Comparison of ENCODE assay signal across 33 cellular contexts in the genomic region with DNA sequence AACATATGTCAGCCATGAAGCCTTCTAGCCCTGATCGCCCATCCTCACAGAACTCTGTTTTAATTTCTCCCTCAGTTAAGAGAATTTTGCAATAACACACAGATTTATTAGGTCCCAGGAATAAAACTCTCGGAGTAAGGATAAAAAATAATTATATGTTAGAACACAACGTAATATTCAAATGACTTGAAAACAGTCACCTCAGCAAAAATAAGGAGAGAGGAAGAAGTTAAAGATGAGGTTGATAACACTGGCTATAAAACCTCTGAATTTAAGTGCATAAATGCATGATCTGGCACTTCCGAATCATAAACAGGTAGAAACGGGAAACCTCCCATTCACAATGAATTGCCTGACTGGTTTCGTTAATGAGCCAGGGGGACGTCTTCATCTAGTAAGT.
"Had no signal": no experiment of that assay in that cellular context is flagged by ENCODE, and none has a peak within 500 bp of the region (broad histone marks: within the 10 kb centered on the region; RNA-seq: fewer than 3 reads in every experiment).

No MANE protein-coding gene starts in this region.

- H3K27ac Mint-ChIP-seq: activated CD4-positive, alpha-beta memory T cell treated with anti-CD3 and anti-CD28 coated beads for 36 hours; activated CD4-positive, alpha-beta T cell treated with anti-CD3 and anti-CD28 coated beads for 36 hours; activated CD4-positive, alpha-beta T cell treated with anti-CD3 and anti-CD28 coated beads, Interleukin-2, amount 10 ng/mL, durations not matched to agents 24 days and 14 days; activated CD8-positive, alpha-beta memory T cell treated with anti-CD3 and anti-CD28 coated beads, Interleukin-2, amount 10 ng/mL, durations not matched to agents 7 days and 5 days; activated CD8-positive, alpha-beta T cell treated with anti-CD3 and anti-CD28 coated beads, Interleukin-2, amount 10 ng/mL, durations not matched to agents 7 days and 5 days; activated naive CD4-positive, alpha-beta T cell treated with anti-CD3 and anti-CD28 coated beads for 36 hours; activated naive CD4-positive, alpha-beta T cell treated with anti-CD3 and anti-CD28 coated beads, Interleukin-2, amount 50 U/mL, for 24 hours; activated naive CD8-positive, alpha-beta T cell treated with anti-CD3 and anti-CD28 coated beads, Interleukin-2, amount 10 ng/mL, durations not matched to agents 7 days and 5 days; activated T-helper 1 cell treated with anti-CD3 and anti-CD28 coated beads, Interleukin-12 subunit alpha, Interleukin-12 subunit beta, Interleukin-2, Interleukin-4 antibody, amounts not matched to agents 30 ng/mL and 10 ng/mL and 1 ng/mL, durations not matched to agents 14 hours and 24 hours and 36 hours; activated T-helper 2 cell treated with anti-CD3 and anti-CD28 coated beads, Interferon-gamma antibody, Interleukin-2, Interleukin-4, amounts not matched to agents 10 μg/mL and 5 μg/mL and 100 μg/mL, durations not matched to agents 14 hours and 24 hours and 36 hours; dendritic cell treated with granulocyte-macrophage colony-stimulating factor and Interleukin-4, amounts not matched to agents 40 ng/mL and 50 ng/mL, for 4 days; endodermal cell had no signal

- H3K4me3 ChIP-seq: ascending aorta, breast epithelium, cardiac muscle cell, coronary artery, dorsolateral prefrontal cortex, esophagus muscularis mucosa, gastrocnemius medialis, heart right ventricle had no signal

- H3K4me1 ChIP-seq: ascending aorta, breast epithelium, esophagus muscularis mucosa, foreskin keratinocyte, gastrocnemius medialis, heart right ventricle had no signal

- H3K9me3 Mint-ChIP-seq: activated CD4-positive, alpha-beta memory T cell treated with anti-CD3 and anti-CD28 coated beads for 36 hours; activated CD4-positive, alpha-beta T cell treated with anti-CD3 and anti-CD28 coated beads, Interleukin-2, amount 10 ng/mL, durations not matched to agents 24 days and 14 days; activated naive CD4-positive, alpha-beta T cell treated with anti-CD3 and anti-CD28 coated beads for 36 hours; activated naive CD4-positive, alpha-beta T cell treated with anti-CD3 and anti-CD28 coated beads, Interleukin-2, amount 50 U/mL, for 24 hours; activated T-helper 1 cell treated with anti-CD3 and anti-CD28 coated beads, Interleukin-12 subunit alpha, Interleukin-12 subunit beta, Interleukin-2, Interleukin-4 antibody, amounts not matched to agents 30 ng/mL and 10 ng/mL and 1 ng/mL, durations not matched to agents 14 hours and 24 hours and 36 hours; activated T-helper 2 cell treated with anti-CD3 and anti-CD28 coated beads, Interferon-gamma antibody, Interleukin-2, Interleukin-4, amounts not matched to agents 10 μg/mL and 5 μg/mL and 100 μg/mL, durations not matched to agents 14 hours and 24 hours and 36 hours; central memory CD8-positive, alpha-beta T cell; endodermal cell had no signal

- H3K27ac ChIP-seq: ascending aorta, breast epithelium, cardiac muscle cell, coronary artery, dorsolateral prefrontal cortex, esophagus muscularis mucosa, foreskin keratinocyte, gastrocnemius medialis, heart right ventricle had no signal

- H3K36me3 ChIP-seq: ascending aorta, breast epithelium, cardiac muscle cell, gastrocnemius medialis, heart right ventricle had no signal

- ATAC-seq: activated CD4-positive, alpha-beta T cell treated with anti-CD3 and anti-CD28 coated beads for 36 hours; activated CD8-positive, alpha-beta memory T cell treated with anti-CD3 and anti-CD28 coated beads, Interleukin-2, amount 10 ng/mL, durations not matched to agents 7 days and 5 days; activated CD8-positive, alpha-beta T cell treated with anti-CD3 and anti-CD28 coated beads, Interleukin-2, amount 10 ng/mL, durations not matched to agents 7 days and 5 days; foreskin keratinocyte; gastrocnemius medialis; heart right ventricle had no signal

- H3K27me3 Mint-ChIP-seq: activated CD4-positive, alpha-beta memory T cell treated with anti-CD3 and anti-CD28 coated beads for 36 hours; activated CD4-positive, alpha-beta T cell treated with anti-CD3 and anti-CD28 coated beads for 36 hours; activated CD4-positive, alpha-beta T cell treated with anti-CD3 and anti-CD28 coated beads, Interleukin-2, amount 10 ng/mL, durations not matched to agents 24 days and 14 days; activated CD8-positive, alpha-beta memory T cell treated with anti-CD3 and anti-CD28 coated beads, Interleukin-2, amount 10 ng/mL, durations not matched to agents 7 days and 5 days; activated naive CD4-positive, alpha-beta T cell treated with anti-CD3 and anti-CD28 coated beads, Interleukin-2, amount 50 U/mL, for 24 hours; brain; central memory CD8-positive, alpha-beta T cell; dendritic cell treated with granulocyte-macrophage colony-stimulating factor and Interleukin-4, amounts not matched to agents 40 ng/mL and 50 ng/mL, for 4 days had no signal

- H3K4me3 Mint-ChIP-seq: activated CD4-positive, alpha-beta memory T cell treated with anti-CD3 and anti-CD28 coated beads for 36 hours; activated CD4-positive, alpha-beta T cell treated with anti-CD3 and anti-CD28 coated beads for 36 hours; activated CD4-positive, alpha-beta T cell treated with anti-CD3 and anti-CD28 coated beads, Interleukin-2, amount 10 ng/mL, durations not matched to agents 24 days and 14 days; activated CD8-positive, alpha-beta memory T cell treated with anti-CD3 and anti-CD28 coated beads, Interleukin-2, amount 10 ng/mL, durations not matched to agents 7 days and 5 days; activated CD8-positive, alpha-beta T cell treated with anti-CD3 and anti-CD28 coated beads, Interleukin-2, amount 10 ng/mL, durations not matched to agents 7 days and 5 days; activated naive CD4-positive, alpha-beta T cell treated with anti-CD3 and anti-CD28 coated beads for 36 hours; activated naive CD4-positive, alpha-beta T cell treated with anti-CD3 and anti-CD28 coated beads, Interleukin-2, amount 50 U/mL, for 24 hours; activated naive CD8-positive, alpha-beta T cell treated with anti-CD3 and anti-CD28 coated beads, Interleukin-2, amount 10 ng/mL, durations not matched to agents 7 days and 5 days; activated T-helper 1 cell treated with anti-CD3 and anti-CD28 coated beads, Interleukin-12 subunit alpha, Interleukin-12 subunit beta, Interleukin-2, Interleukin-4 antibody, amounts not matched to agents 30 ng/mL and 10 ng/mL and 1 ng/mL, durations not matched to agents 14 hours and 24 hours and 36 hours; central memory CD8-positive, alpha-beta T cell; dendritic cell treated with granulocyte-macrophage colony-stimulating factor and Interleukin-4, amounts not matched to agents 40 ng/mL and 50 ng/mL, for 4 days; endodermal cell had no signal

- DNase-seq: activated CD4-positive, alpha-beta memory T cell treated with anti-CD3 and anti-CD28 coated beads for 36 hours; activated CD4-positive, alpha-beta T cell treated with anti-CD3 and anti-CD28 coated beads for 36 hours; activated CD4-positive, alpha-beta T cell treated with anti-CD3 and anti-CD28 coated beads, Interleukin-2, amount 10 ng/mL, durations not matched to agents 24 days and 14 days; activated CD4-positive, CD25-positive, alpha-beta regulatory T cell; activated CD4-positive, CD25-positive, alpha-beta regulatory T cell treated with anti-CD3 and anti-CD28 coated beads, Interleukin-2, amount 50 U/mL, for 72 hours; activated CD8-positive, alpha-beta memory T cell treated with anti-CD3 and anti-CD28 coated beads, Interleukin-2, amount 10 ng/mL, durations not matched to agents 7 days and 5 days; activated CD8-positive, alpha-beta memory T cell treated with anti-CD3 and anti-CD28 coated beads, Interleukin-2, amount 50 U/mL, for 4 hours; activated CD8-positive, alpha-beta T cell treated with anti-CD3 and anti-CD28 coated beads, Interleukin-2, amount 10 ng/mL, durations not matched to agents 7 days and 5 days; activated effector memory CD4-positive, alpha-beta T cell treated with anti-CD3 and anti-CD28 coated beads, Interleukin-2, amount 50 U/mL, for 16 hours; activated naive CD4-positive, alpha-beta T cell treated with anti-CD3 and anti-CD28 coated beads for 36 hours; activated naive CD8-positive, alpha-beta T cell treated with anti-CD3 and anti-CD28 coated beads, Interleukin-2, amount 10 ng/mL, durations not matched to agents 7 days and 5 days; activated T-cell treated with anti-CD3 and anti-CD28 coated beads, Interleukin-2, amount 50 U/mL, for 1 hour; activated T-cell treated with anti-CD3 and anti-CD28 coated beads, Interleukin-2, amount 50 U/mL, for 48 hours; dorsolateral prefrontal cortex; effector memory CD4-positive, alpha-beta T cell; endodermal cell; erythroblast; foreskin keratinocyte; gastrocnemius medialis; glutamatergic neuron; heart right ventricle; T-helper 2 cell had no signal

- H3K9me3 ChIP-seq: ascending aorta, breast epithelium, esophagus muscularis mucosa, gastrocnemius medialis had no signal

- H3K36me3 Mint-ChIP-seq: activated CD4-positive, alpha-beta memory T cell treated with anti-CD3 and anti-CD28 coated beads for 36 hours; activated CD8-positive, alpha-beta memory T cell treated with anti-CD3 and anti-CD28 coated beads, Interleukin-2, amount 10 ng/mL, durations not matched to agents 7 days and 5 days had no signal

- H3K27me3 ChIP-seq: ascending aorta, breast epithelium, cardiac muscle cell, dorsolateral prefrontal cortex, esophagus muscularis mucosa, foreskin keratinocyte, gastrocnemius medialis, heart right ventricle had no signal

- H3K4me1 Mint-ChIP-seq: activated CD8-positive, alpha-beta memory T cell treated with anti-CD3 and anti-CD28 coated beads, Interleukin-2, amount 10 ng/mL, durations not matched to agents 7 days and 5 days; activated naive CD4-positive, alpha-beta T cell treated with anti-CD3 and anti-CD28 coated beads, Interleukin-2, amount 50 U/mL, for 24 hours; central memory CD8-positive, alpha-beta T cell had no signal
